ENCODE assay signal across 8 cellular contexts in genomic region chr11:111765984-111766833, GRCh38. TPM values are rescaled to one million over a fixed set of nuclear protein-coding genes. Genes with fewer than 3 reads are reported as not detected.
DNase-seq lines count a peak whose midpoint lies in the region; ATAC-seq and TF ChIP-seq lines count a peak whose summit lies in the region.

TSS of gene PPP2R1B (minus strand) at chr11:111766389. CDS start at chr11:111766361, 28 bp downstream.

- H3K9ac ChIP-seq in neural progenitor cell (peak within 1 kb of the TSS; percentile 58), subcutaneous abdominal adipose tissue (ENCODE audit: low read length in 5 of 5) (peak within 1 kb of the TSS; percentile 94 to 98 (median 95))

- TF ChIP-seq CTCF in LNCaP clone FGC (IDR thresholded peaks at IDR 0.05; ENCODE audit: control insufficient read depth, extremely low read depth, insufficient read depth) (no peak), foreskin keratinocyte (conservative IDR thresholded peaks at IDR 0.05) (no peak), neural progenitor cell (IDR thresholded peaks at IDR 0.05) (no peak)

- peak within 1 kb of the TSS; percentile 63 for H3K27ac ChIP-seq in SJCRH30
- peak within 1 kb of the TSS; percentile 77 for H3K27ac ChIP-seq in foreskin keratinocyte
- peak within 1 kb of the TSS; percentile 46 for H3K27ac ChIP-seq in neural progenitor cell
- peak within 1 kb of the TSS; percentile 98 for H3K27ac ChIP-seq in subcutaneous abdominal adipose tissue (ENCODE audit: low read depth, low read length)

- peak; percentile 93 for ATAC-seq in foreskin keratinocyte

- peaks cover 27% of the 10 kb centered on the region for H3K4me1 Mint-ChIP-seq in neural progenitor cell

- DNase-seq in ELF-1 (ENCODE audit: low read depth, low spot score) (peak; percentile 94), GOT3 (lab: John Stamatoyannopoulos, UW) (peak; percentile 28), LNCaP clone FGC (ENCODE audit: low read depth) (peak; percentile 69), SJCRH30 (peak; percentile 63 to 77), foreskin keratinocyte (peak; percentile 61 to 78), neural progenitor cell (ENCODE audit: low spot score) (peak; percentile 87)
- DNase-seq in activated gamma-delta T cell treated with anti-CD3 and anti-CD28 coated beads, Interleukin-2, amount 50 U/mL, for 16 hours (ENCODE audit: low read depth), result peak; percentile 55

- peaks cover 8% of the 10 kb centered on the region for H3K36me3 ChIP-seq in SJCRH30
- no peaks in the 10 kb centered on the region for H3K36me3 ChIP-seq in neural progenitor cell
- peaks cover 14 to 34% (median 21%) of the 10 kb centered on the region in 5 donors for H3K36me3 ChIP-seq in subcutaneous abdominal adipose tissue (ENCODE audit: control insufficient read depth in 5 of 5, insufficient read depth in 5 of 5, low read length in 5 of 5)

- H3K27me3 ChIP-seq in SJCRH30, result no peaks in the 10 kb centered on the region
- H3K27me3 ChIP-seq in foreskin keratinocyte, result no peaks in the 10 kb centered on the region
- peaks cover 5% of the 10 kb centered on the region for H3K27me3 ChIP-seq in neural progenitor cell
- H3K27me3 ChIP-seq in subcutaneous abdominal adipose tissue (ENCODE audit: control insufficient read depth in 5 of 5, insufficient read depth in 4 of 5, low read length in 5 of 5), result no peaks in the 10 kb centered on the region

- H3K9me3 ChIP-seq in SJCRH30 (replicated peaks), result no peaks in the 10 kb centered on the region
- no peaks in the 10 kb centered on the region for H3K9me3 ChIP-seq in neural progenitor cell (ENCODE audit: low read depth)
- no peaks in the 10 kb centered on the region for H3K9me3 ChIP-seq in subcutaneous abdominal adipose tissue (ENCODE audit: control insufficient read depth in 5 of 5, low read length in 5 of 5)

- peaks cover 6% of the 10 kb centered on the region for H3K36me3 Mint-ChIP-seq in neural progenitor cell

- peak within 1 kb of the TSS; percentile 98 for H2AFZ ChIP-seq in neural progenitor cell (replicated peaks)

- H3K9me3 Mint-ChIP-seq in neural progenitor cell, result no peaks in the 10 kb centered on the region

- H3K4me1 ChIP-seq in SJCRH30 (no peaks in the 10 kb centered on the region), foreskin keratinocyte (peaks cover 10% of the 10 kb centered on the region), neural progenitor cell (peaks cover 20% of the 10 kb centered on the region), subcutaneous abdominal adipose tissue (ENCODE audit: control insufficient read depth in 5 of 5, insufficient read depth in 5 of 5, low read length in 5 of 5) (peaks cover 3 to 55% (median 51%) of the 10 kb centered on the region in 5 donors)

- H3K4me3 Mint-ChIP-seq in neural progenitor cell, result peak within 1 kb of the TSS; percentile 91

- peaks cover 27% of the 10 kb centered on the region for H3K79me2 ChIP-seq in neural progenitor cell (ENCODE audit: low read depth)

- peak within 1 kb of the TSS; percentile 92 for H3K27ac Mint-ChIP-seq in neural progenitor cell

- peaks cover 35% of the 10 kb centered on the region for H3F3A ChIP-seq in neural progenitor cell (ENCODE audit: low read depth)

- H4K20me1 ChIP-seq in neural progenitor cell (ENCODE audit: low read depth), result peaks cover 39% of the 10 kb centered on the region

- peaks cover 6% of the 10 kb centered on the region for H3K27me3 Mint-ChIP-seq in neural progenitor cell (ENCODE audit: insufficient read depth, low read depth)

- H3K4me3 ChIP-seq in LNCaP clone FGC (ENCODE audit: low read depth, low read length) (peak within 1 kb of the TSS; percentile 90), SJCRH30 (peak within 1 kb of the TSS; percentile 95), neural progenitor cell (peak within 1 kb of the TSS; percentile 92), subcutaneous abdominal adipose tissue (ENCODE audit: low read depth in 1 of 5, low read length in 5 of 5) (peak within 1 kb of the TSS; percentile 93 to 97 (median 97))

- H3K4me2 ChIP-seq in neural progenitor cell, result peak within 1 kb of the TSS; percentile 74

RNA-seq across cellular contexts. Expression of gene PPP2R1B, which starts in this region (rescaled TPM):
- total RNA-seq in SJCRH30 (2014; rRNA removed; shearing (Covaris generic)), result 29.8 and 35.4 TPM in 2 replicates
- 30.4 and 32.9 TPM in 2 replicates for total RNA-seq in foreskin keratinocyte
- 11.5 and 13.1 TPM in 2 replicates for polyA plus RNA-seq in foreskin keratinocyte
- total RNA-seq in neural progenitor cell (ENCODE audit: low replicate concordance), result 47.8 and 68.4 TPM in 2 replicates

Comparison
In these comparisons a context has a peak if more than half of its experiments do, and no peak if none do; other contexts are left out.
1. Peak in every context shown above with its lines: DNase-seq, ATAC-seq, H3K4me3 ChIP-seq and H3K27ac ChIP-seq.
2. DNase-seq: peak in every context shown above with its lines; median percentile 94 in ELF-1; 87 in neural progenitor cell; 70 in SJCRH30; 70 in foreskin keratinocyte; 69 in LNCaP clone FGC; 55 in activated gamma-delta T cell treated with anti-CD3 and anti-CD28 coated beads, Interleukin-2, amount 50 U/mL, for 16 hours; 28 in GOT3.
3. H3K27ac ChIP-seq: peak in every context shown above with its lines; median percentile 98 in subcutaneous abdominal adipose tissue; 77 in foreskin keratinocyte; 63 in SJCRH30; 46 in neural progenitor cell.